10 cellular contexts compared by ENCODE assay signal in genomic region chr22:39212721-39213376, GRCh38. TPM values are rescaled to one million over a fixed set of nuclear protein-coding genes. Genes with fewer than 3 reads are reported as not detected.
DNase-seq lines count a peak whose midpoint lies in the region; ATAC-seq and TF ChIP-seq lines count a peak whose summit lies in the region.
"Had no signal": no experiment of that assay in that cellular context is flagged by ENCODE, and none has a peak within 500 bp of the region (broad histone marks: within the 10 kb centered on the region; RNA-seq: fewer than 3 reads in every experiment).

No MANE protein-coding gene starts in this region.

- H3K27me3 Mint-ChIP-seq in endothelial cell (ENCODE audit: unreplicated experiment) = no peaks in the 10 kb centered on the region
- H3K27me3 Mint-ChIP-seq: central memory CD8-positive, alpha-beta T cell had no signal

- no peak overlapping the region for H3K4me3 Mint-ChIP-seq in endothelial cell (ENCODE audit: unreplicated experiment)
- H3K4me3 Mint-ChIP-seq: central memory CD8-positive, alpha-beta T cell had no signal

- ATAC-seq in activated CD4-positive, CD25-positive, alpha-beta regulatory T cell treated with anti-CD3 and anti-CD28 coated beads, Interleukin-2, amount 50 U/mL, for 24 hours = no peak
- ATAC-seq in sciatic nerve (peak; percentile 84), GM18873 (IDR thresholded peaks at IDR 0.05; ENCODE audit: low FRiP score, unreplicated experiment) (no peak)

- intact Hi-C loops in sciatic nerve (cut with DNase I) = no loop called here

- peak; percentile 17 for DNase-seq in activated CD4-positive, CD25-positive, alpha-beta regulatory T cell treated with anti-CD3 and anti-CD28 coated beads, Interleukin-2, amount 50 U/mL, for 72 hours
- DNase-seq in MV-4-11 (lab: John Stamatoyannopoulos, UW) (peak; percentile 91), endothelial cell (ENCODE audit: low spot score) (no peak), sciatic nerve (ENCODE audit: low spot score) (peak; percentile 55), T-helper 1 cell (no peak), SHP77 treated with DMSO at 0.1 percent for 48 hours (lab: John Stamatoyannopoulos, UW) (no peak)
- DNase-seq: activated CD4-positive, alpha-beta T cell treated with anti-CD3 and anti-CD28 coated beads, Interleukin-2, amount 50 U/mL, for 48 hours had no signal

- no peaks in the 10 kb centered on the region for H3K9me3 Mint-ChIP-seq in endothelial cell (ENCODE audit: unreplicated experiment)
- H3K9me3 Mint-ChIP-seq: central memory CD8-positive, alpha-beta T cell had no signal

- H3K36me3 Mint-ChIP-seq in endothelial cell (ENCODE audit: low read depth, unreplicated experiment) = peaks cover 4% of the 10 kb centered on the region

- H3K4me1 Mint-ChIP-seq in endothelial cell (ENCODE audit: unreplicated experiment) = peaks cover 16% of the 10 kb centered on the region

- peak overlapping the region; percentile 21 for H3K27ac Mint-ChIP-seq in endothelial cell (ENCODE audit: unreplicated experiment)

- TF ChIP-seq CTCF in endothelial cell (IDR thresholded peaks at IDR 0.05; ENCODE audit: unreplicated experiment) = no peak

RNA-seq across cellular contexts. Expression of gene PDGFB, which starts 31.9 kb away (rescaled TPM):
- total RNA-seq in endothelial cell (ENCODE audit: unreplicated experiment) (53.4 TPM), sciatic nerve (24.2 TPM)

Comparison
In these comparisons a context has a peak if more than half of its experiments do, and no peak if none do; other contexts are left out.
1. DNase-seq: peak in activated CD4-positive, CD25-positive, alpha-beta regulatory T cell treated with anti-CD3 and anti-CD28 coated beads, Interleukin-2, amount 50 U/mL, for 72 hours (single experiment), MV-4-11 (single experiment) and sciatic nerve (single experiment); none in endothelial cell (single experiment), T-helper 1 cell (0 of 5) and SHP77 treated with DMSO at 0.1 percent for 48 hours (single experiment).